ENCODE assay signal across 1 cellular context in the genomic region with DNA sequence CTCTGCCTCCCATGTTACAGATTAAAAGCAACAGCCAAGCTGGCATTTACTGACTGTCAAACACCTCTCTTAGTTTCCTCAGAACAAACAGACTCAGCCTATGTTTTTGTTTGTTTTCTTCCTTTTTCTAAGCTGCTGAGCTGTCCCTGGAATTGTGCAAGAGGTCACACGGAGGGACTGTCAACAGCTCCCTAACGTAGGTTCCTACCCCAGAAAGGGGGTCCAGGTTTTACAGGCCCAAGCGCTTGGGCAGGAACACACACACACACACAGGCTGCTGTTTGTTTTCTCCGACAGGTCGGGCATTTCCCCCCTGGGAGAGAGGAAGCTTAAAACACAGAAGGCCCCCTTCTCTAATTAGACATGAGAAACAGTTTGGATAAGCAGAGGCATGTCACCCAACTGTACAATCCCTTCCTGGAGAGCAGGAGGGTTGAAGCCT.
TF ChIP-seq lines count a peak whose summit lies in the region.

No MANE protein-coding gene starts in this region.

TF ChIP-seq in HepG2, 621 proteins besides CTCF, POLR2A, EP300 and RAD21 (continues in another document):
- TF ChIP-seq KIAA2018 (CRISPR knock-in tag; IDR thresholded peaks at IDR 0.05; ENCODE audit: borderline replicate concordance) (no peak), ZFP1 (CRISPR knock-in tag; IDR thresholded peaks at IDR 0.05) (peak; percentile 85; the same call in 1 of the 2 replicates), SPEN (CRISPR knock-in tag; IDR thresholded peaks at IDR 0.05; ENCODE audit: low read depth) (peak; percentile 39; the same call in 1 of the 2 replicates), BCL6 (CRISPR knock-in tag; IDR thresholded peaks at IDR 0.05) (peak; percentile 98), ZNF275 (CRISPR knock-in tag; IDR thresholded peaks at IDR 0.05; ENCODE audit: borderline replicate concordance) (no peak; the same call in 1 of the 2 replicates), GABPA (IDR thresholded peaks at IDR 0.05; ENCODE audit: low read depth, low read length) (no peak), GABPA (CRISPR knock-in tag; IDR thresholded peaks at IDR 0.05; ENCODE audit: low read depth) (peak; percentile 56; the same call in 1 of the 2 replicates), ETS1 (CRISPR knock-in tag; IDR thresholded peaks at IDR 0.05) (no peak), KAT2B (IDR thresholded peaks at IDR 0.05; ENCODE audit: borderline replicate concordance, low read depth, low read length) (no peak), ZNF446 (CRISPR knock-in tag; IDR thresholded peaks at IDR 0.05) (no peak), HHEX (CRISPR knock-in tag; IDR thresholded peaks at IDR 0.05) (peak; percentile 64; the same call in 1 of the 2 replicates), MXD4 (CRISPR knock-in tag; IDR thresholded peaks at IDR 0.05) (0 out of 2 replicates have a peak, but pooled peaks have one; percentile 22), ZNF747 (CRISPR knock-in tag; IDR thresholded peaks at IDR 0.05; ENCODE audit: borderline replicate concordance) (peak; percentile 92; the same call in 1 of the 2 replicates), SRSF9 (IDR thresholded peaks at IDR 0.05; ENCODE audit: borderline replicate concordance, insufficient read depth, low read depth, low read length, poor library complexity, severe bottlenecking) (no peak), ZNF644 (CRISPR knock-in tag; IDR thresholded peaks at IDR 0.05; ENCODE audit: low read depth) (no peak; the same call in 1 of the 2 replicates), KDM5A (IDR thresholded peaks at IDR 0.05; ENCODE audit: borderline replicate concordance, low read length) (no peak; the same call in 1 of the 2 replicates), U2AF2 (IDR thresholded peaks at IDR 0.05; ENCODE audit: low read depth, low read length) (no peak), FOSL1 (CRISPR knock-in tag; IDR thresholded peaks at IDR 0.05; ENCODE audit: borderline replicate concordance) (peak; percentile 65; the same call in 1 of the 2 replicates), ATF7-NPFF (CRISPR knock-in tag; IDR thresholded peaks at IDR 0.05; ENCODE audit: low read depth) (no peak), ZNF709 (CRISPR knock-in tag; IDR thresholded peaks at IDR 0.05) (no peak), ZNF746 (CRISPR knock-in tag; IDR thresholded peaks at IDR 0.05) (peak; percentile 100), ZMYM2 (CRISPR knock-in tag; IDR thresholded peaks at IDR 0.05) (peak; percentile 98), CBX2 (IDR thresholded peaks at IDR 0.05; ENCODE audit: low read depth, low read length) (no peak), CBX2 (CRISPR knock-in tag; IDR thresholded peaks at IDR 0.05; ENCODE audit: low read depth) (no peak), ZNF772 (CRISPR knock-in tag; IDR thresholded peaks at IDR 0.05) (peak; percentile 88; the same call in 1 of the 2 replicates), ZSCAN9 (CRISPR knock-in tag; IDR thresholded peaks at IDR 0.05; ENCODE audit: borderline replicate concordance) (peak; percentile 93; the same call in 1 of the 2 replicates), ZNF30 (CRISPR knock-in tag; IDR thresholded peaks at IDR 0.05) (no peak), ZNF761 (CRISPR knock-in tag; conservative IDR thresholded peaks at IDR 0.05) (peak; percentile 71; the same call in 1 of the 2 replicates), TAF1 (CRISPR knock-in tag; IDR thresholded peaks at IDR 0.05) (peak; percentile 35; the same call in 1 of the 2 replicates), ZBTB3 (CRISPR knock-in tag; IDR thresholded peaks at IDR 0.05; ENCODE audit: borderline replicate concordance, low read depth) (0 out of 2 replicates have a peak, but pooled peaks have one; percentile 73), ZBTB21 (CRISPR knock-in tag; IDR thresholded peaks at IDR 0.05) (0 out of 2 replicates have a peak, but pooled peaks have one; percentile 47), NR2C2 (CRISPR knock-in tag; IDR thresholded peaks at IDR 0.05; ENCODE audit: borderline replicate concordance) (peak; percentile 91), IRX3 (CRISPR knock-in tag; IDR thresholded peaks at IDR 0.05; ENCODE audit: borderline replicate concordance, low read depth) (peak; percentile 65; the same call in 1 of the 2 replicates), FOXA1 (IDR thresholded peaks at IDR 0.05) (peak; percentile 76), FOXA1 (CRISPR knock-in tag; IDR thresholded peaks at IDR 0.05) (peak; percentile 98), YEATS4 (CRISPR knock-in tag; IDR thresholded peaks at IDR 0.05; ENCODE audit: borderline replicate concordance) (peak; percentile 83), THAP8 (CRISPR knock-in tag; IDR thresholded peaks at IDR 0.05; ENCODE audit: borderline replicate concordance) (no peak), MBD4 (IDR thresholded peaks at IDR 0.05; ENCODE audit: borderline replicate concordance, low read length) (peak; percentile 64; the same call in 1 of the 2 replicates), ZNF280B (CRISPR knock-in tag; IDR thresholded peaks at IDR 0.05; ENCODE audit: borderline replicate concordance) (no peak), HOXA9 (CRISPR knock-in tag; IDR thresholded peaks at IDR 0.05; ENCODE audit: borderline replicate concordance) (peak; percentile 82; the same call in 1 of the 2 replicates), RORA (CRISPR knock-in tag; IDR thresholded peaks at IDR 0.05) (peak; percentile 57; the same call in 1 of the 2 replicates), NFKB2 (CRISPR knock-in tag; IDR thresholded peaks at IDR 0.05; ENCODE audit: borderline replicate concordance) (0 out of 2 replicates have a peak, but pooled peaks have one; percentile 51), MIER3 (CRISPR knock-in tag; IDR thresholded peaks at IDR 0.05; ENCODE audit: borderline replicate concordance) (peak; percentile 99), ZFP90 (CRISPR knock-in tag; IDR thresholded peaks at IDR 0.05; ENCODE audit: borderline replicate concordance) (peak; percentile 81; the same call in 1 of the 2 replicates)
- TF ChIP-seq, protein P1, sequence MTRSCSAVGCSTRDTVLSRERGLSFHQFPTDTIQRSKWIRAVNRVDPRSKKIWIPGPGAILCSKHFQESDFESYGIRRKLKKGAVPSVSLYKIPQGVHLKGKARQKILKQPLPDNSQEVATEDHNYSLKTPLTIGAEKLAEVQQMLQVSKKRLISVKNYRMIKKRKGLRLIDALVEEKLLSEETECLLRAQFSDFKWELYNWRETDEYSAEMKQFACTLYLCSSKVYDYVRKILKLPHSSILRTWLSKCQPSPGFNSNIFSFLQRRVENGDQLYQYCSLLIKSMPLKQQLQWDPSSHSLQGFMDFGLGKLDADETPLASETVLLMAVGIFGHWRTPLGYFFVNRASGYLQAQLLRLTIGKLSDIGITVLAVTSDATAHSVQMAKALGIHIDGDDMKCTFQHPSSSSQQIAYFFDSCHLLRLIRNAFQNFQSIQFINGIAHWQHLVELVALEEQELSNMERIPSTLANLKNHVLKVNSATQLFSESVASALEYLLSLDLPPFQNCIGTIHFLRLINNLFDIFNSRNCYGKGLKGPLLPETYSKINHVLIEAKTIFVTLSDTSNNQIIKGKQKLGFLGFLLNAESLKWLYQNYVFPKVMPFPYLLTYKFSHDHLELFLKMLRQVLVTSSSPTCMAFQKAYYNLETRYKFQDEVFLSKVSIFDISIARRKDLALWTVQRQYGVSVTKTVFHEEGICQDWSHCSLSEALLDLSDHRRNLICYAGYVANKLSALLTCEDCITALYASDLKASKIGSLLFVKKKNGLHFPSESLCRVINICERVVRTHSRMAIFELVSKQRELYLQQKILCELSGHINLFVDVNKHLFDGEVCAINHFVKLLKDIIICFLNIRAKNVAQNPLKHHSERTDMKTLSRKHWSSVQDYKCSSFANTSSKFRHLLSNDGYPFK (CRISPR knock-in tag; IDR thresholded peaks at IDR 0.05; ENCODE audit: borderline replicate concordance) = peak; percentile 33; the same call in 1 of the 2 replicates
- TF ChIP-seq, protein P2, sequence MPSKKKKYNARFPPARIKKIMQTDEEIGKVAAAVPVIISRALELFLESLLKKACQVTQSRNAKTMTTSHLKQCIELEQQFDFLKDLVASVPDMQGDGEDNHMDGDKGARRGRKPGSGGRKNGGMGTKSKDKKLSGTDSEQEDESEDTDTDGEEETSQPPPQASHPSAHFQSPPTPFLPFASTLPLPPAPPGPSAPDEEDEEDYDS (CRISPR knock-in tag; IDR thresholded peaks at IDR 0.05) = peak; percentile 89
- TF ChIP-seq, protein P3, sequence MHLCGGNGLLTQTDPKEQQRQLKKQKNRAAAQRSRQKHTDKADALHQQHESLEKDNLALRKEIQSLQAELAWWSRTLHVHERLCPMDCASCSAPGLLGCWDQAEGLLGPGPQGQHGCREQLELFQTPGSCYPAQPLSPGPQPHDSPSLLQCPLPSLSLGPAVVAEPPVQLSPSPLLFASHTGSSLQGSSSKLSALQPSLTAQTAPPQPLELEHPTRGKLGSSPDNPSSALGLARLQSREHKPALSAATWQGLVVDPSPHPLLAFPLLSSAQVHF (CRISPR knock-in tag; IDR thresholded peaks at IDR 0.05) = peak; percentile 48; the same call in 1 of the 2 replicates
